Comparison of ENCODE assay signal across 16 cellular contexts in genomic region chr6:37650071-37650481, GRCh38. TPM values are rescaled to one million over a fixed set of nuclear protein-coding genes. Genes with fewer than 3 reads are reported as not detected.
A peak's percentile ranks its signal among the peaks of the same experiment; 100 is the strongest.
DNase-seq lines count a peak whose midpoint lies in the region; ATAC-seq and TF ChIP-seq lines count a peak whose summit lies in the region.
"Had no signal": no experiment of that assay in that cellular context is flagged by ENCODE, and none has a peak within 500 bp of the region (broad histone marks: within the 10 kb centered on the region; RNA-seq: fewer than 3 reads in every experiment).

No MANE protein-coding gene starts in this region.

- H3K4me3 ChIP-seq in HUES64 (ENCODE audit: low read length) (peak overlapping the region; percentile 48), heart left ventricle (no peak overlapping the region), PC-3 (ENCODE audit: low read length) (no peak overlapping the region)
- H3K4me3 ChIP-seq: HAP-1 had no signal

- H3K4me1 ChIP-seq in HUES64 (ENCODE audit: insufficient read depth, low read length) (peaks cover 4% of the 10 kb centered on the region; the same call in 1 of the 2 replicates), heart left ventricle (peaks cover 0 to 40% (median 11%) of the 10 kb centered on the region in 12 donors), PC-3 (ENCODE audit: insufficient read depth, low read length) (no peaks in the 10 kb centered on the region)
- H3K4me1 ChIP-seq: HAP-1 had no signal

- no peaks in the 10 kb centered on the region for H3K36me3 ChIP-seq in HUES64 (ENCODE audit: insufficient read depth, low read length)
- no peaks in the 10 kb centered on the region for H3K36me3 ChIP-seq in heart left ventricle
- H3K36me3 ChIP-seq in PC-3 (ENCODE audit: low read depth, low read length), result no peaks in the 10 kb centered on the region
- H3K36me3 ChIP-seq: HAP-1 had no signal

- peak in 3 of 4 donors; percentile 33 to 54 (median 37) for ATAC-seq in heart left ventricle
- ATAC-seq in activated CD4-positive, CD25-positive, alpha-beta regulatory T cell treated with anti-CD3 and anti-CD28 coated beads, Interleukin-2, amount 50 U/mL, for 24 hours, result no peak
- no peak for ATAC-seq in PC-3

- TF ChIP-seq CTCF in heart left ventricle (IDR thresholded peaks at IDR 0.05), result peak in 3 of 12 donors; percentile 7 to 37 (median 29)
- TF ChIP-seq CTCF in PC-3 (conservative IDR thresholded peaks at IDR 0.05; ENCODE audit: low read depth, low read length), result no peak

- H3K27ac ChIP-seq in HUES64 (ENCODE audit: low read depth, low read length), result no peak overlapping the region
- H3K27ac ChIP-seq in heart left ventricle, result no peak overlapping the region
- H3K27ac ChIP-seq in PC-3 (ENCODE audit: low read length), result no peak overlapping the region
- H3K27ac ChIP-seq: RWPE1 had no signal

- H4K20me1 ChIP-seq in PC-3 (ENCODE audit: low read length), result no peaks in the 10 kb centered on the region

- H3K27me3 ChIP-seq in HUES64 (ENCODE audit: insufficient read depth, low read length) (peaks cover 57% of the 10 kb centered on the region), heart left ventricle (peaks cover 0 to 21% (median 13%) of the 10 kb centered on the region in 9 donors), PC-3 (ENCODE audit: low read length) (no peaks in the 10 kb centered on the region)

- H3K9me3 ChIP-seq in HUES64 (ENCODE audit: insufficient read depth, low read depth, low read length) (no peaks in the 10 kb centered on the region), heart left ventricle (peaks cover 0 to 11% (median 6%) of the 10 kb centered on the region in 12 donors), PC-3 (ENCODE audit: low read length) (no peaks in the 10 kb centered on the region)
- H3K9me3 ChIP-seq: HAP-1 had no signal

- no peaks in the 10 kb centered on the region for H3K9me2 ChIP-seq in PC-3 (replicated peaks; ENCODE audit: low read length)

- intact Hi-C loops in heart left ventricle (cut with DNase I) (loop anchor here in 1 of 10 donors (5.0 kb wide), 1 partner anchor 42 kb away; no protein-coding TSS in a partner anchor), PC-3 (cut with micrococcal nuclease) (no loop called here)

- CTCF ChIA-PET in PC-3 (lab: Charles Lee), result no interaction called here

- no peak overlapping the region for H3K4me2 ChIP-seq in PC-3 (ENCODE audit: low read length)

- H3K9ac ChIP-seq in HUES64 (ENCODE audit: low read depth, low read length), result no peak overlapping the region
- H3K9ac ChIP-seq in PC-3 (ENCODE audit: low read length), result no peak overlapping the region

- BruUV-seq in PC-3 (replicated peaks; lab: Mats Ljungman, UMichigan), result no TSS peak

- no peak for TF ChIP-seq POLR2A in heart left ventricle (IDR thresholded peaks at IDR 0.05)

- H2AFZ ChIP-seq in PC-3 (ENCODE audit: low read length), result no peak overlapping the region

- POLR2A ChIA-PET in PC-3 (lab: Charles Lee; ENCODE audit: unreplicated experiment), result no interaction called here

- H3F3A ChIP-seq in PC-3 (ENCODE audit: low read length, unreplicated experiment), result no peaks in the 10 kb centered on the region

- H3K79me2 ChIP-seq in PC-3 (ENCODE audit: low read length), result no peaks in the 10 kb centered on the region

- DNase-seq in ELF-1 (ENCODE audit: low read depth, low spot score) (peak; percentile 77), heart left ventricle (no peak), lung microvascular endothelial cell (ENCODE audit: low read depth in 2 of 2) (peak; percentile 21 to 43), NCI-H510A (lab: John Stamatoyannopoulos, UW) (no peak), PC-3 (no peak), midbrain (lab: John Stamatoyannopoulos, UW) (no peak)
- DNase-seq: activated naive CD4-positive, alpha-beta T cell treated with anti-CD3 and anti-CD28 coated beads, Interleukin-2, amount 10 ng/mL, durations not matched to agents 7 days and 5 days; caudate nucleus; IMR-90; NCI-H1417 treated with DMSO at 0.1 percent for 48 hours; NCI-H524 treated with DMSO at 0.1 percent for 48 hours; T-helper 9 cell had no signal

- WGBS in HUES64, result 15% methylated on average over 32 of the region's 32 CpGs
- 35 to 93% (median 50%) methylated on average over 27 to 32 of the region's 32 CpGs for WGBS in heart left ventricle, 4 donors

RNA-seq across cellular contexts. Expression of gene MDGA1, which starts 47.6 kb away (rescaled TPM):
- 1.3 TPM for polyA plus RNA-seq in HUES64 (2013, experiment 1 of 2)
- polyA plus RNA-seq in HUES64 (2013, experiment 2 of 2), result 1.7 TPM
- total RNA-seq in heart left ventricle (1 to 10 TPM; 1.1 to 4.9 (median 2.0) TPM), lung microvascular endothelial cell (0.20 and 0.22 TPM in 2 replicates), PC-3 (2014; rRNA removed) (0.15 and 1.4 TPM in 2 replicates)
- 1 to 10 TPM in 1 of 2 donors, under 1 TPM in 1; 0.29 to 1.8 TPM for polyA plus RNA-seq in heart left ventricle

Comparison
In these comparisons a context has a peak if more than half of its experiments do, and no peak if none do; other contexts are left out.
1. DNase-seq: peak in ELF-1 (single experiment) and lung microvascular endothelial cell (2 of 2); none in heart left ventricle (0 of 5), NCI-H510A (single experiment), PC-3 (single experiment) and midbrain (single experiment).
2. ATAC-seq: peak in heart left ventricle (3 of 4); none in activated CD4-positive, CD25-positive, alpha-beta regulatory T cell treated with anti-CD3 and anti-CD28 coated beads, Interleukin-2, amount 50 U/mL, for 24 hours (0 of 2) and PC-3 (single experiment).